Comparison of ENCODE assay signal across 9 cellular contexts in the genomic region with DNA sequence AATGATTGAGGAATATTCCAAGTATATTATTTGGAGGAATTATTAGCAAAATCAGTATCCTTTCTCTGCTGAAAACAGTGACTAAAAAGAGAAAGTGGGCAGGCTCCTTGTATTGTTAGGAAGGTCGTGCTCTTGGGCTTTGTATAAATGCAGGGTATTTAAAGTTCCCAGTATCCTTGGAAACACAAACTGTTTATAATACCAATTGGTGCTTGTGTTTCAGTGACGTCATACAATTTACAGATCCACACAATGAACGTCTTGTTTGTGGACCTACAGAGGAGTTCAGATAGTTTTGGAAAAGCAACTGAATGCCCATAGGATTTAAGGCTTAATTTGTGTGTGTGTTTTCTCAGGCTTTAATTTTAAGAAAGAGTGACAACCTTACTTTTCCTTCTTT.
DNase-seq lines count a peak whose midpoint lies in the region; ATAC-seq and TF ChIP-seq lines count a peak whose summit lies in the region.
"Had no signal": no experiment of that assay in that cellular context is flagged by ENCODE, and none has a peak within 500 bp of the region (broad histone marks: within the 10 kb centered on the region; RNA-seq: fewer than 3 reads in every experiment).

No MANE protein-coding gene starts in this region.

- no peak overlapping the region for H3K4me3 Mint-ChIP-seq in endothelial cell (ENCODE audit: unreplicated experiment)
- H3K4me3 Mint-ChIP-seq in neural progenitor cell: peak overlapping the region; percentile 69
- no peak overlapping the region for H3K4me3 Mint-ChIP-seq in stimulated activated memory B cell treated with anti-CD40 and anti-IgM and Interleukin-4, amounts not matched to agents 10 μg/mL and 1 μg/mL and 100 μg/mL, for 72 hours
- H3K4me3 Mint-ChIP-seq in activated CD4-positive, alpha-beta memory T cell treated with anti-CD3 and anti-CD28 coated beads for 36 hours: no peak overlapping the region
- H3K4me3 Mint-ChIP-seq: stimulated activated naive CD8-positive, alpha-beta T cell treated with anti-CD3 and anti-CD28 coated beads, Interleukin-15, amount 100 ng/mL, for 72 hours had no signal

- H3K27me3 ChIP-seq in Panc1 (ENCODE audit: control insufficient read depth, insufficient read depth, low read length) (no peaks in the 10 kb centered on the region), neural progenitor cell (no peaks in the 10 kb centered on the region), right atrium auricular region (no peaks in the 10 kb centered on the region)

- peaks cover 5% of the 10 kb centered on the region for H3K27me3 Mint-ChIP-seq in endothelial cell (ENCODE audit: unreplicated experiment)
- H3K27me3 Mint-ChIP-seq in neural progenitor cell (ENCODE audit: insufficient read depth, low read depth): no peaks in the 10 kb centered on the region
- peaks cover 11% of the 10 kb centered on the region for H3K27me3 Mint-ChIP-seq in stimulated activated memory B cell treated with anti-CD40 and anti-IgM and Interleukin-4, amounts not matched to agents 10 μg/mL and 1 μg/mL and 100 μg/mL, for 72 hours
- H3K27me3 Mint-ChIP-seq in activated CD4-positive, alpha-beta memory T cell treated with anti-CD3 and anti-CD28 coated beads for 36 hours: no peaks in the 10 kb centered on the region
- H3K27me3 Mint-ChIP-seq: stimulated activated naive CD8-positive, alpha-beta T cell treated with anti-CD3 and anti-CD28 coated beads, Interleukin-15, amount 100 ng/mL, for 72 hours had no signal

- peak overlapping the region; percentile 89 for H3K27ac Mint-ChIP-seq in endothelial cell (ENCODE audit: unreplicated experiment)
- H3K27ac Mint-ChIP-seq in neural progenitor cell: peak overlapping the region; percentile 97
- no peak overlapping the region for H3K27ac Mint-ChIP-seq in stimulated activated memory B cell treated with anti-CD40 and anti-IgM and Interleukin-4, amounts not matched to agents 10 μg/mL and 1 μg/mL and 100 μg/mL, for 72 hours
- no peak overlapping the region for H3K27ac Mint-ChIP-seq in activated CD4-positive, alpha-beta memory T cell treated with anti-CD3 and anti-CD28 coated beads for 36 hours
- H3K27ac Mint-ChIP-seq: stimulated activated naive CD8-positive, alpha-beta T cell treated with anti-CD3 and anti-CD28 coated beads, Interleukin-15, amount 100 ng/mL, for 72 hours had no signal

- in situ Hi-C loops in Panc1 (cut with HindIII; ENCODE audit: low pct_unique_long_range_greater_than_20kb, low sequenced_read_pairs): no loop called here

- CTCF ChIA-PET in Panc1 (lab: Charles Lee): no interaction called here
- CTCF ChIA-PET in activated CD4-positive, alpha-beta memory T cell treated with anti-CD3 and anti-CD28 coated beads for 36 hours (lab: Charles Lee): no interaction called here

- ATAC-seq in Panc1: peak; percentile 56; the same call in 1 of the 2 replicates
- no peak for ATAC-seq in stimulated activated memory B cell treated with anti-CD40 and anti-IgM and Interleukin-4, amounts not matched to agents 10 μg/mL and 1 μg/mL and 100 μg/mL, for 72 hours
- ATAC-seq: stimulated activated naive CD8-positive, alpha-beta T cell treated with anti-CD3 and anti-CD28 coated beads, Interleukin-15, amount 100 ng/mL, for 72 hours had no signal

- no peak overlapping the region for H2AFZ ChIP-seq in neural progenitor cell (replicated peaks)

- BruUV-seq in Panc1 (replicated peaks; lab: Mats Ljungman, UMichigan): no TSS peak

- H3K36me3 Mint-ChIP-seq in endothelial cell (ENCODE audit: low read depth, unreplicated experiment): no peaks in the 10 kb centered on the region
- H3K36me3 Mint-ChIP-seq in neural progenitor cell: peaks cover 2% of the 10 kb centered on the region
- no peaks in the 10 kb centered on the region for H3K36me3 Mint-ChIP-seq in stimulated activated memory B cell treated with anti-CD40 and anti-IgM and Interleukin-4, amounts not matched to agents 10 μg/mL and 1 μg/mL and 100 μg/mL, for 72 hours
- no peaks in the 10 kb centered on the region for H3K36me3 Mint-ChIP-seq in activated CD4-positive, alpha-beta memory T cell treated with anti-CD3 and anti-CD28 coated beads for 36 hours

- no peaks in the 10 kb centered on the region for H3K36me3 ChIP-seq in Panc1 (ENCODE audit: control insufficient read depth, insufficient read depth, low read length)
- no peaks in the 10 kb centered on the region for H3K36me3 ChIP-seq in neural progenitor cell
- H3K36me3 ChIP-seq in right atrium auricular region: no peaks in the 10 kb centered on the region

- H3K4me1 ChIP-seq in Panc1 (ENCODE audit: control insufficient read depth, insufficient read depth, low read length): peaks cover 23% of the 10 kb centered on the region
- peaks cover 27% of the 10 kb centered on the region for H3K4me1 ChIP-seq in neural progenitor cell
- H3K4me1 ChIP-seq in right atrium auricular region: peaks cover 0 to 26% of the 10 kb centered on the region in 2 donors

- no peaks in the 10 kb centered on the region for H3K9me3 ChIP-seq in Panc1 (ENCODE audit: control insufficient read depth, insufficient read depth, low read depth, low read length)
- H3K9me3 ChIP-seq in neural progenitor cell (ENCODE audit: low read depth): no peaks in the 10 kb centered on the region
- no peaks in the 10 kb centered on the region for H3K9me3 ChIP-seq in right atrium auricular region

- intact Hi-C loops in Panc1 (cut with micrococcal nuclease; ENCODE audit: unreplicated experiment): loop anchor here (10.0 kb wide), 1 partner anchor 167 kb away; the partner anchor contains the start of gene RASAL2
- intact Hi-C loops in activated CD4-positive, alpha-beta memory T cell treated with anti-CD3 and anti-CD28 coated beads for 36 hours (cut with micrococcal nuclease): no loop called here

- H3K9ac ChIP-seq in neural progenitor cell: no peak overlapping the region

- peak overlapping the region; percentile 32 for H3K4me2 ChIP-seq in neural progenitor cell

- H3K27ac ChIP-seq in Panc1 (ENCODE audit: low read length) (peak overlapping the region; percentile 35), neural progenitor cell (no peak overlapping the region), right atrium auricular region (no peak overlapping the region)

- peaks cover 5% of the 10 kb centered on the region for H3F3A ChIP-seq in neural progenitor cell (ENCODE audit: low read depth)

- no peaks in the 10 kb centered on the region for H4K20me1 ChIP-seq in neural progenitor cell (ENCODE audit: low read depth)

- peaks cover 13% of the 10 kb centered on the region for H3K79me2 ChIP-seq in neural progenitor cell (ENCODE audit: low read depth)

- peak overlapping the region in 1 of 2 experiments; percentile 7; a peak in 1 of 4 replicates for H3K4me3 ChIP-seq in Panc1 (ENCODE audit: low read depth in 2 of 2, low read length in 2 of 2)
- no peak overlapping the region for H3K4me3 ChIP-seq in neural progenitor cell
- H3K4me3 ChIP-seq in right atrium auricular region: no peak overlapping the region

- POLR2A ChIA-PET in Panc1 (lab: Charles Lee): no interaction called here
- POLR2A ChIA-PET in activated CD4-positive, alpha-beta memory T cell treated with anti-CD3 and anti-CD28 coated beads for 36 hours (lab: Charles Lee): interaction anchor here (0.7 kb wide), 1 partner anchor 35 kb away, joined by 4 read pairs; no protein-coding TSS in a partner anchor

- H3K4me1 Mint-ChIP-seq in endothelial cell (ENCODE audit: unreplicated experiment) (peaks cover 17% of the 10 kb centered on the region), neural progenitor cell (peaks cover 41% of the 10 kb centered on the region)
- no peaks in the 10 kb centered on the region for H3K4me1 Mint-ChIP-seq in stimulated activated memory B cell treated with anti-CD40 and anti-IgM and Interleukin-4, amounts not matched to agents 10 μg/mL and 1 μg/mL and 100 μg/mL, for 72 hours
- H3K4me1 Mint-ChIP-seq in activated CD4-positive, alpha-beta memory T cell treated with anti-CD3 and anti-CD28 coated beads for 36 hours (ENCODE audit: low read depth): no peaks in the 10 kb centered on the region
- H3K4me1 Mint-ChIP-seq: stimulated activated naive CD8-positive, alpha-beta T cell treated with anti-CD3 and anti-CD28 coated beads, Interleukin-15, amount 100 ng/mL, for 72 hours had no signal

- no peak for TF ChIP-seq CTCF in Panc1 (IDR thresholded peaks at IDR 0.05)
- no peak for TF ChIP-seq CTCF in endothelial cell (IDR thresholded peaks at IDR 0.05; ENCODE audit: unreplicated experiment)
- no peak for TF ChIP-seq CTCF in neural progenitor cell (IDR thresholded peaks at IDR 0.05)
- no peak for TF ChIP-seq CTCF in right atrium auricular region (IDR thresholded peaks at IDR 0.05)

- DNase-seq in H4 (ENCODE audit: low spot score) (peak; percentile 65), Panc1 (ENCODE audit: low read depth, low spot score) (no peak), endothelial cell (ENCODE audit: low spot score) (no peak), neural progenitor cell (ENCODE audit: low spot score) (peak; percentile 25), right atrium auricular region (ENCODE audit: low spot score) (no peak), NCI-H187 treated with DMSO at 0.1 percent for 48 hours (lab: John Stamatoyannopoulos, UW) (no peak)
- DNase-seq in activated CD4-positive, alpha-beta memory T cell treated with anti-CD3 and anti-CD28 coated beads for 36 hours: no peak
- DNase-seq: stimulated activated naive CD8-positive, alpha-beta T cell treated with anti-CD3 and anti-CD28 coated beads, Interleukin-15, amount 100 ng/mL, for 72 hours had no signal

- H3K9me3 Mint-ChIP-seq in endothelial cell (ENCODE audit: unreplicated experiment) (no peaks in the 10 kb centered on the region), neural progenitor cell (peaks cover 9% of the 10 kb centered on the region)
- peaks cover 3% of the 10 kb centered on the region for H3K9me3 Mint-ChIP-seq in stimulated activated memory B cell treated with anti-CD40 and anti-IgM and Interleukin-4, amounts not matched to agents 10 μg/mL and 1 μg/mL and 100 μg/mL, for 72 hours
- H3K9me3 Mint-ChIP-seq in activated CD4-positive, alpha-beta memory T cell treated with anti-CD3 and anti-CD28 coated beads for 36 hours: peaks cover 1% of the 10 kb centered on the region
- H3K9me3 Mint-ChIP-seq: stimulated activated naive CD8-positive, alpha-beta T cell treated with anti-CD3 and anti-CD28 coated beads, Interleukin-15, amount 100 ng/mL, for 72 hours had no signal

Comparison
In these comparisons a context has a peak if more than half of its experiments do, and no peak if none do; other contexts are left out.
1. DNase-seq: peak in H4 (single experiment) and neural progenitor cell (single experiment); none in Panc1 (single experiment), endothelial cell (single experiment), activated CD4-positive, alpha-beta memory T cell treated with anti-CD3 and anti-CD28 coated beads for 36 hours (single experiment), right atrium auricular region (single experiment) and NCI-H187 treated with DMSO at 0.1 percent for 48 hours (single experiment).
2. H3K27ac Mint-ChIP-seq: peak in endothelial cell (single experiment) and neural progenitor cell (single experiment); none in stimulated activated memory B cell treated with anti-CD40 and anti-IgM and Interleukin-4, amounts not matched to agents 10 μg/mL and 1 μg/mL and 100 μg/mL, for 72 hours (single experiment) and activated CD4-positive, alpha-beta memory T cell treated with anti-CD3 and anti-CD28 coated beads for 36 hours (single experiment).